ENCODE assay signal across 1 cellular context in genomic region chr9:33223696-33224095, GRCh38.
TF ChIP-seq lines count a peak whose summit lies in the region.

No MANE protein-coding gene starts in this region.

TF ChIP-seq in endothelial cell of umbilical vein, 7 proteins besides CTCF, POLR2A, EP300 and RAD21:
- no peak for TF ChIP-seq JUN (IDR thresholded peaks at IDR 0.05; ENCODE audit: borderline replicate concordance, insufficient read depth, insufficient read length, low read depth)
- TF ChIP-seq GATA2 (IDR thresholded peaks at IDR 0.05; ENCODE audit: insufficient read depth, insufficient read length, low read depth, low read length), result no peak
- no peak for TF ChIP-seq FOS (IDR thresholded peaks at IDR 0.05; ENCODE audit: borderline replicate concordance, insufficient read depth, low read length)
- no peak for TF ChIP-seq MAX (IDR thresholded peaks at IDR 0.05; ENCODE audit: insufficient read depth, insufficient read length)
- no peak for TF ChIP-seq EZH2 (IDR thresholded peaks at IDR 0.05; ENCODE audit: borderline replicate concordance, low read depth, low read length, severe bottlenecking)
- TF ChIP-seq MYC (IDR thresholded peaks at IDR 0.05; ENCODE audit: low read depth, low read length), result no peak
- no peak for TF ChIP-seq POLR2AphosphoS5 (IDR thresholded peaks at IDR 0.05; ENCODE audit: insufficient read depth, low read depth, low read length)
